Comparison of ENCODE assay signal across 9 cellular contexts in genomic region chr11:124970925-124971324, GRCh38. TPM values are rescaled to one million over a fixed set of nuclear protein-coding genes. Genes with fewer than 3 reads are reported as not detected.
DNase-seq lines count a peak whose midpoint lies in the region; ATAC-seq lines count a peak whose summit lies in the region.
"Had no signal": no experiment of that assay in that cellular context is flagged by ENCODE, and none has a peak within 500 bp of the region (broad histone marks: within the 10 kb centered on the region; RNA-seq: fewer than 3 reads in every experiment).

No MANE protein-coding gene starts in this region.

- DNase-seq in NOMO-1 (lab: John Stamatoyannopoulos, UW; ENCODE audit: unreplicated experiment in 2 of 2), result peak; percentile 75 to 78
- DNase-seq in dermis blood vessel endothelial cell, result peak; percentile 50
- DNase-seq in myocyte (ENCODE audit: low read depth), result peak; percentile 9
- no peak for DNase-seq in Kasumi-1 (lab: John Stamatoyannopoulos, UW)
- DNase-seq: immature natural killer cell; stimulated activated naive B cell treated with anti-CD40 and anti-IgM and Interleukin-4, amounts not matched to agents 10 μg/mL and 1 μg/mL and 100 μg/mL, for 72 hours had no signal

- ATAC-seq in GM18867 (IDR thresholded peaks at IDR 0.05; ENCODE audit: unreplicated experiment) (peak; percentile 42), HG02623 (IDR thresholded peaks at IDR 0.05; ENCODE audit: unreplicated experiment) (no peak), GM21737 (IDR thresholded peaks at IDR 0.05; ENCODE audit: unreplicated experiment) (no peak)
- ATAC-seq: stimulated activated naive B cell treated with anti-CD40 and anti-IgM and Interleukin-4, amounts not matched to agents 10 μg/mL and 1 μg/mL and 100 μg/mL, for 72 hours had no signal

RNA-seq across cellular contexts. Expression of gene CCDC15, which starts 16.9 kb away (rescaled TPM):
- 1.5 and 2.9 TPM in 2 replicates for total RNA-seq in dermis blood vessel endothelial cell
- total RNA-seq in myocyte, result 1.7 and 1.8 TPM in 2 replicates
- polyA plus RNA-seq in myocyte (2012), result 0.40 TPM

RNA-seq across cellular contexts. Expression of gene HEPACAM, which starts 35.1 kb away (rescaled TPM):
- under 0.01 TPM in 1 of 2 replicates, not detected in the other for total RNA-seq in dermis blood vessel endothelial cell
- total RNA-seq in myocyte, result not detected in 2 replicates
- not detected for polyA plus RNA-seq in myocyte (2012)
- polyA plus RNA-seq: immature natural killer cell had no signal

RNA-seq across cellular contexts. Expression of gene HEPN1, which starts 51.9 kb away (rescaled TPM):
- total RNA-seq in dermis blood vessel endothelial cell (not detected in 2 replicates), myocyte (not detected in 2 replicates)
- polyA plus RNA-seq in myocyte (2012), result not detected
- polyA plus RNA-seq: immature natural killer cell had no signal

Comparison
In these comparisons a context has a peak if more than half of its experiments do, and no peak if none do; other contexts are left out.
1. DNase-seq: peak in NOMO-1 (2 of 2), dermis blood vessel endothelial cell (single experiment) and myocyte (single experiment); none in Kasumi-1 (0 of 2).